In the genomic region with DNA sequence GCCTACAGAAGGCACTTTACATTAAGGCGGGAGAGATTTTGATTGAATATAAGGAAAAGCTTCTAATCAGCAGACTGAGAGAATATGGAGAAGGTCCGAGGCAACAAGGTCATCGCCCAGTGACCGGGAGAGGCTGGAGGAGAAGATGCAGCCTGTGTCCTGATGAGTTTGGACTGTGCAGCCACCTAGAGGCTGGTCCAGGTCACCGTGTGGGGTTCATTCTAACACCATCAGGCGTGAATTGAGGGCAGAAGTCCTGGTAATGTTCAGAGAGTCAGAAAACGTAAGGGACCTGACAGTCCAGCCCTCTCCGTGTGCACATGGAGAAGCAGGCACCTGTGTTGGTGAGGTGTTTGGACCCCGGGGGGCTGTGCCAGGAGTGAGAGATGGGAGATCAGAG, we compare ENCODE assay signal across 1 cellular context.
TF ChIP-seq lines count a peak whose summit lies in the region.

No MANE protein-coding gene starts in this region.

TF ChIP-seq in IMR-90, 13 proteins besides CTCF, POLR2A, EP300 and RAD21 (continued from another document):
- TF ChIP-seq, protein P1, sequence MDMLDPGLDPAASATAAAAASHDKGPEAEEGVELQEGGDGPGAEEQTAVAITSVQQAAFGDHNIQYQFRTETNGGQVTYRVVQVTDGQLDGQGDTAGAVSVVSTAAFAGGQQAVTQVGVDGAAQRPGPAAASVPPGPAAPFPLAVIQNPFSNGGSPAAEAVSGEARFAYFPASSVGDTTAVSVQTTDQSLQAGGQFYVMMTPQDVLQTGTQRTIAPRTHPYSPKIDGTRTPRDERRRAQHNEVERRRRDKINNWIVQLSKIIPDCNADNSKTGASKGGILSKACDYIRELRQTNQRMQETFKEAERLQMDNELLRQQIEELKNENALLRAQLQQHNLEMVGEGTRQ (IDR thresholded peaks at IDR 0.05; ENCODE audit: low read depth, low read length): no peak
- TF ChIP-seq RCOR1 (IDR thresholded peaks at IDR 0.05; ENCODE audit: insufficient replicate concordance, low read length): no peak
TF ChIP-seq in IMR-90: peak in this region for 0.
